Comparison of ENCODE assay signal across 8 cellular contexts in the genomic region with DNA sequence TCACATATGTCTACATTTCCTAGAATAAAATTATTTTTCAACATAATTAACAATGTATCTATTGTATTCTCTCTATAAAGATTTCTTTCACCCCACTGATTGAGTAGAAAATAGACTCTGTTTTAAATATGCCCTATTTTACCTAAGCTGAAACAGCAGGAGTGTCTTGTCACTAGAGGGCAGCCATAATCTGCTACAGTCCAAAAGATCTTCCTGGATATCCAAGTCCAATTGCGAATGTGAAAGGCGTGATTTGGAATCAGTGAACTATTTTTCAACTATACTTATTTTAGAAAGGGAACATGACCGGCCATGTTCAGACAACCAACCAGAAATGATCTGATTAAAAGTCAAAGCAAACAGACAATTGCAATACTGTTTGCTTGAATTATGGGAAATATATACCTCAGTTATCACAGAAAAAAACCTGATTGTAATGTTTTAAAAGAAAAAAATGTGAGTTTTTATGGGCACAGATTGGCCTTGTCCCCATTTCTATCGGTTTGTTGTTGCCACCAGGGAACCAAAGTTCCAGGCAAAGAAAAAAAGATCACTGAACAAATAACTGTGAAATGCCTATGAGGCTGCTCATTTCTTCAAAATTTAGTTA.
DNase-seq lines count a peak whose midpoint lies in the region; ATAC-seq and TF ChIP-seq lines count a peak whose summit lies in the region.

No MANE protein-coding gene starts in this region.

- intact Hi-C loops in Panc1 (cut with micrococcal nuclease; ENCODE audit: unreplicated experiment) = loop anchor here (10.0 kb wide), 1 partner anchor 723 kb away; no protein-coding TSS in a partner anchor

- no peaks in the 10 kb centered on the region for H3K9me3 ChIP-seq in Panc1 (ENCODE audit: control insufficient read depth, insufficient read depth, low read depth, low read length)

- no peaks in the 10 kb centered on the region for H3K36me3 ChIP-seq in Panc1 (ENCODE audit: control insufficient read depth, insufficient read depth, low read length)

- POLR2A ChIA-PET in AG04449 (lab: Yijun Ruan, JAX) (no interaction called here), Panc1 (lab: Charles Lee) (no interaction called here)

- no peaks in the 10 kb centered on the region for H3K4me1 ChIP-seq in Panc1 (ENCODE audit: control insufficient read depth, insufficient read depth, low read length)

- ATAC-seq in Panc1 = no peak

- DNase-seq in AG04449 (ENCODE audit: low read depth, low spot score) = no peak
- DNase-seq in HFF-Myc (ENCODE audit: extremely low read depth, low read depth) = peak; percentile 30
- DNase-seq in Panc1 (ENCODE audit: low read depth, low spot score) = peak; percentile 22
- peak; percentile 26 for DNase-seq in fibroblast of villous mesenchyme (ENCODE audit: low read depth)
- peak; percentile 60 for DNase-seq in skeletal muscle cell (ENCODE audit: low read depth)
- DNase-seq in cortex of kidney (lab: John Stamatoyannopoulos, UW) = no peak
- DNase-seq in activated CD8-positive, alpha-beta memory T cell treated with anti-CD3 and anti-CD28 coated beads, Interleukin-2, amount 50 U/mL, for 48 hours = no peak
- DNase-seq in GDM1 (lab: John Stamatoyannopoulos, UW) = no peak

- H3K4me3 ChIP-seq in AG04449 (ENCODE audit: low read depth, low read length) (no peak overlapping the region), HFF-Myc (replicated peaks; ENCODE audit: low read depth, low read length) (no peak overlapping the region), Panc1 (ENCODE audit: low read depth in 2 of 2, low read length in 2 of 2) (no peak overlapping the region), fibroblast of villous mesenchyme (ENCODE audit: low read depth, low read length) (no peak overlapping the region), skeletal muscle cell (ENCODE audit: low read depth, low read length) (no peak overlapping the region)

- no peak overlapping the region for H3K27ac ChIP-seq in Panc1 (ENCODE audit: low read length)

- CTCF ChIA-PET in AG04449 (lab: Yijun Ruan, JAX) = interaction anchor here (0.6 kb wide), 2 partner anchors 752 to 1717 kb away, joined by 3 read pairs; no protein-coding TSS in a partner anchor
- CTCF ChIA-PET in Panc1 (lab: Charles Lee) = no interaction called here

- in situ Hi-C loops in Panc1 (cut with HindIII; ENCODE audit: low pct_unique_long_range_greater_than_20kb, low sequenced_read_pairs) = no loop called here

- no TSS peak for BruUV-seq in Panc1 (replicated peaks; lab: Mats Ljungman, UMichigan)

- TF ChIP-seq CTCF in AG04449 (IDR thresholded peaks at IDR 0.05; ENCODE audit: insufficient read depth, low read length, missing control alignments) (peak; percentile 45), HFF-Myc (IDR thresholded peaks at IDR 0.05; ENCODE audit: low read depth, low read length, missing control alignments) (peak; percentile 56), Panc1 (IDR thresholded peaks at IDR 0.05) (peak; percentile 59; the same call in 1 of the 2 replicates), fibroblast of villous mesenchyme (IDR thresholded peaks at IDR 0.05; ENCODE audit: insufficient read depth, low read depth, low read length) (peak; percentile 41)

- no peaks in the 10 kb centered on the region for H3K27me3 ChIP-seq in Panc1 (ENCODE audit: control insufficient read depth, insufficient read depth, low read length)

Comparison
In these comparisons a context has a peak if more than half of its experiments do, and no peak if none do; other contexts are left out.
1. DNase-seq: peak in HFF-Myc (single experiment), Panc1 (single experiment), fibroblast of villous mesenchyme (single experiment) and skeletal muscle cell (single experiment); none in AG04449 (single experiment), cortex of kidney (single experiment), activated CD8-positive, alpha-beta memory T cell treated with anti-CD3 and anti-CD28 coated beads, Interleukin-2, amount 50 U/mL, for 48 hours (single experiment) and GDM1 (single experiment).
2. Peak in every context shown above with its lines, with median percentiles within 50 percentile points of each other: CTCF ChIP-seq.